Comparison of ENCODE assay signal across 16 cellular contexts in the genomic region with DNA sequence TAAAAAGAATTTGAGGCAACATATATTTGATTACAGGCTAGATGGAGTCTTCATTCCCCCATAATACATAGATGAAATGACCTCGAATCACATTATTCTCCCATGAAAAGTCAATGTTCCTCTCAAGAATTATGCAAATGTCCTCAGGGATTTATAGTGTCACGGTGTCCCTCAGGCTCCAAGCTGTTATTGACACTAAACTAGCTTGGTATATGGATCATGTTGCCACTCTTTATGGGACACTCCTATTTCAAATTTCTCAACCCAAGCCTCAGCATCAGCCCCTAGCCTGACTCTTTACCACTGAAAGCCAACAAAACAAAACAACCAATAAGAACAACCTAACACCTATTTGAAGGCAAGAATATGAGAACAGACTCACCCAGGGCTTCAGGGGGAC.
"Had no signal": no experiment of that assay in that cellular context is flagged by ENCODE, and none has a peak within 500 bp of the region (broad histone marks: within the 10 kb centered on the region; RNA-seq: fewer than 3 reads in every experiment).

No MANE protein-coding gene starts in this region.

- ATAC-seq: activated T-cell treated with anti-CD3 and anti-CD28 coated beads, Interleukin-2, amount 50 U/mL, for 4 hours; left ventricle myocardium superior had no signal

- H3K27me3 Mint-ChIP-seq: activated naive CD8-positive, alpha-beta T cell had no signal

- DNase-seq: activated CD4-positive, alpha-beta T cell treated with anti-CD3 and anti-CD28 coated beads, Interleukin-2, amount 50 U/mL, for 4 hours; activated T-cell treated with anti-CD3 and anti-CD28 coated beads, Interleukin-2, amount 50 U/mL, for 4 hours; amygdala; dermis blood vessel endothelial cell; effector memory CD4-positive, alpha-beta T cell; left ventricle myocardium superior; occipital lobe; posterior cingulate gyrus; stimulated activated naive CD4-positive, alpha-beta T cell; substantia nigra; SW 1271; T-helper 9 cell had no signal

- FAIRE-seq: urothelium cell line had no signal

- H3K27ac Mint-ChIP-seq: activated naive CD8-positive, alpha-beta T cell had no signal

- H3K9me3 ChIP-seq: tibial nerve had no signal

- H3K4me3 ChIP-seq: cardiac muscle cell, tibial nerve had no signal

- H3K36me3 ChIP-seq: cardiac muscle cell, tibial nerve had no signal

- H3K27me3 ChIP-seq: cardiac muscle cell, tibial nerve had no signal

- H3K4me3 Mint-ChIP-seq: activated naive CD8-positive, alpha-beta T cell; activated T-cell treated with anti-CD3 and anti-CD28 coated beads, Interleukin-2, amount 50 U/mL, for 4 hours had no signal

- H3K36me3 Mint-ChIP-seq: activated naive CD8-positive, alpha-beta T cell had no signal

- H3K9me3 Mint-ChIP-seq: activated T-cell treated with anti-CD3 and anti-CD28 coated beads, Interleukin-2, amount 50 U/mL, for 4 hours had no signal
